Comparison of ENCODE assay signal across 8 cellular contexts in the genomic region with DNA sequence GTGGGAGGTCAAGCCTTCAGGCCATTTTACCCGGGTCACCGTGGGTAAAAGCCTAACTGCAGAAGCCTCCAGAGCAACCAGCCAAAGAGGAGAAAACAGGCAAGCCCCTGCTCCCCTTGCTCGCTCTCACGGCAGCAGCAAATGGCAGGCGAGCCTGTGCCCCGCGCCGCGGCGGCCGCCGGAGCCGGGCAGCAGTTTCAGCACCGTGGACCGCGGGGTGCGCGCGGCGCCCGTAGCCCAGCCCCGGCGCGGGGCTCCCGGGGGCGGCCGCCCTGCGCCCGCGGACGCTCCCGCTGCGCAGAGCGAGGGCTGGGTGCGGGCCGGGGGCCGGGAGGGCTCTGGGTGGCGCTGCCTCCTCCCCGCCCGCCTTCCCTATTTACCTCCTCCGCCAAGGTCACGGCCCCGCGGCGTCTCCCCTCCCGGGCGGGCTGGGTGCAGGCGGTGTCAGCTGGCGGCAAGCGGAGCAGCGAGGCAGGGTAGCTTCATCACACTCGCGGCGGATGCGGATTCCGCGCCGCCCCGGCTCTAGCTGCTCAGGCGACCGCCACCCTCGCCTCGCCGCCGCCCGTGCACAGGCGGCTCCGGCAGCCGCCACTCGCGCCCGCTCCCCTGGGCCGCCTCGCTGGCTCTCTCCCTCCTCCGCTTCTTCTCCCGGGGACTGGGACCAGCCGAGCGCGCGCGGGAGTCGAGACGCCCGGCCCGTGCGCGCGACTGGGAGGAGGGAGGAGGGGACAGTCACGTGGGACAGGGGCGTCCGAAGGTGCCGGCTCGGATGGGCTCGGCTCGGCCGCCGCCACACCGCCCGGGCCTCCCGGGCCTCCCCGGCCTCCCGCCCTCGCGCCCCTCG. TPM values are rescaled to one million over a fixed set of nuclear protein-coding genes. Genes with fewer than 3 reads are reported as not detected.
DNase-seq lines count a peak whose midpoint lies in the region; ATAC-seq and TF ChIP-seq lines count a peak whose summit lies in the region.

A gene (minus strand): TSS at position 687 of the 847 bp plus-strand sequence.

- peak within 1 kb of the TSS; percentile 49 for H3K4me2 ChIP-seq in KMS-11

- DNase-seq in G401 (ENCODE audit: low spot score) (peak; percentile 83), T1000 (lab: John Stamatoyannopoulos, UW) (peak; percentile 71), esophagus squamous epithelium (lab: John Stamatoyannopoulos, UW) (no peak), upper lobe of right lung (peak; percentile 76)

- H3K27ac ChIP-seq in KMS-11 (no peak within 1 kb of the TSS), esophagus squamous epithelium (no peak within 1 kb of the TSS), upper lobe of right lung (no peak within 1 kb of the TSS)

- H3K27me3 ChIP-seq in KMS-11 (ENCODE audit: insufficient read depth, low read depth) (no peaks in the 10 kb centered on the region), esophagus squamous epithelium (peaks cover 0 to 41% (median 0%) of the 10 kb centered on the region in 4 donors), mononuclear cell (ENCODE audit: insufficient read depth, low read length) (peaks cover 30% of the 10 kb centered on the region), upper lobe of right lung (peaks cover 13% of the 10 kb centered on the region)

- intact Hi-C loops in esophagus squamous epithelium (cut with DNase I) (no loop called here), upper lobe of right lung (cut with DNase I) (no loop called here)

- no peaks in the 10 kb centered on the region for H3K9me3 ChIP-seq in esophagus squamous epithelium
- H3K9me3 ChIP-seq in mononuclear cell (ENCODE audit: low read depth, low read length) = no peaks in the 10 kb centered on the region
- no peaks in the 10 kb centered on the region for H3K9me3 ChIP-seq in upper lobe of right lung

- peak within 1 kb of the TSS; percentile 72 for H2AFZ ChIP-seq in KMS-11 (ENCODE audit: low read depth)

- ATAC-seq in GM21723 (IDR thresholded peaks at IDR 0.05; ENCODE audit: unreplicated experiment) (peak; percentile 70), upper lobe of right lung (peak; percentile 88), HG03378 (IDR thresholded peaks at IDR 0.05; ENCODE audit: unreplicated experiment) (no peak)

- TF ChIP-seq CTCF in KMS-11 (conservative IDR thresholded peaks at IDR 0.05; ENCODE audit: low read depth, low read length) (no peak), esophagus squamous epithelium (IDR thresholded peaks at IDR 0.05) (no peak), upper lobe of right lung (IDR thresholded peaks at IDR 0.05) (no peak)

- no peak for TF ChIP-seq POLR2A in esophagus squamous epithelium (IDR thresholded peaks at IDR 0.05)

- H3K4me3 ChIP-seq in KMS-11 (IDR thresholded peaks at IDR 0.05; ENCODE audit: insufficient read depth, low read depth, low read length) (no peak within 1 kb of the TSS), esophagus squamous epithelium (peak within 1 kb of the TSS; percentile 25 to 67 (median 42)), mononuclear cell (ENCODE audit: low read length) (peak within 1 kb of the TSS; percentile 6), upper lobe of right lung (peak within 1 kb of the TSS; percentile 42)

- H3K4me1 ChIP-seq in KMS-11 (ENCODE audit: low read depth, poor library complexity, severe bottlenecking) = no peaks in the 10 kb centered on the region
- H3K4me1 ChIP-seq in esophagus squamous epithelium = peaks cover 0 to 18% (median 9%) of the 10 kb centered on the region in 3 donors
- no peaks in the 10 kb centered on the region for H3K4me1 ChIP-seq in mononuclear cell (ENCODE audit: insufficient read depth, low read length)
- H3K4me1 ChIP-seq in upper lobe of right lung = no peaks in the 10 kb centered on the region

- in situ Hi-C loops in G401 (cut with HindIII; ENCODE audit: low sequenced_read_pairs) = no loop called here

- H3K79me2 ChIP-seq in KMS-11 (ENCODE audit: insufficient read depth, low read depth) = no peaks in the 10 kb centered on the region

- WGBS in esophagus squamous epithelium, 2 donors = no CpG with 5 or more reads among the region's 105 CpGs

- no peak within 1 kb of the TSS; the same call in 1 of the 2 replicates for H3K9ac ChIP-seq in KMS-11

- H4K20me1 ChIP-seq in KMS-11 (ENCODE audit: insufficient read depth) = no peaks in the 10 kb centered on the region

- no peaks in the 10 kb centered on the region for H3K36me3 ChIP-seq in KMS-11 (ENCODE audit: insufficient read depth)
- H3K36me3 ChIP-seq in esophagus squamous epithelium = no peaks in the 10 kb centered on the region
- H3K36me3 ChIP-seq in upper lobe of right lung = no peaks in the 10 kb centered on the region

RNA-seq across cellular contexts. Expression of the gene that starts here (rescaled TPM):
- total RNA-seq in G401 (2014; rRNA removed; shearing (Covaris generic)) = not detected in 2 replicates
- total RNA-seq in esophagus squamous epithelium (not detected), mononuclear cell (under 0.01 TPM), upper lobe of right lung (not detected)

Comparison
In these comparisons a context has a peak if more than half of its experiments do, and no peak if none do; other contexts are left out.
1. Peak in DNase-seq in G401; RNA of the gene not detected or under 1 TPM.
2. Peak in DNase-seq, ATAC-seq and H3K4me3 ChIP-seq in upper lobe of right lung; RNA of the gene not detected or under 1 TPM.